ENCODE assay signal across 12 cellular contexts in the genomic region with DNA sequence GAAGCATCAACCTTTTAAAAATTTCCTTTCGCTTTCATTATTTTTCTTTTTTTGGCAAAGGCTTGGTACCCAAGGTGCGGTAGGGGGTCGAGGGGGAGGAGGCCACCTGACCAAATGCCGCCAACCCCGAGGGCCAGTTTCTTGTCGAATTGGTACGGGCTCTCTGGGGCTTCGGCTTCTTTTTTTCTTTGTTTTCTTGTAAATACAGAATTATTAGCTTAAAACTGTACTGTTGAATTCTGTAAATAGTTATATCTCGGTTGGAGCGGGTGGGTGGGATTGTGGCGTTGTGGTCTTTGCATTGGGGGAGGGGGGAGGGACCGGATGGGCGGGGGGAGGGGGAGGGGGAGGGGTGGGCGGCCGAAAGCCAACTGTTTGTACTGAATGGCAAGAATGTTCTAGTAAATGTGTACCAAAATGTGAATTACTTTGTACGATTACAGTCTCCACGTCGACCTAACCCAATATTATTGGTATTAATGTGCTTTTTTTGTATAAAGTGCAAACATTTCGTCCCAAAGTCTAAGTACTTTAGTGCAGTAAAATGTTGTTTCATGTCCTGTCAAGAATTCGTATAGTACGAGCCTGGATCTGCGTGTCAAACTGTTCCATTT. TPM values are rescaled to one million over a fixed set of nuclear protein-coding genes. Genes with fewer than 3 reads are reported as not detected.
DNase-seq lines count a peak whose midpoint lies in the region; ATAC-seq and TF ChIP-seq lines count a peak whose summit lies in the region.
"Had no signal": no experiment of that assay in that cellular context is flagged by ENCODE, and none has a peak within 500 bp of the region (broad histone marks: within the 10 kb centered on the region; RNA-seq: fewer than 3 reads in every experiment).

No MANE protein-coding gene starts in this region.

- no peaks in the 10 kb centered on the region for H4K20me1 ChIP-seq in MM.1S (ENCODE audit: insufficient read depth, low read length)

- H3K27ac ChIP-seq in CD8-positive, alpha-beta T cell (ENCODE audit: low read depth, low read length): no peak overlapping the region
- H3K27ac ChIP-seq in MM.1S (ENCODE audit: low read length) (no peak overlapping the region), dorsolateral prefrontal cortex (peak overlapping the region in 52 of 59 donors; percentile 2 to 99 (median 84)), RWPE1 (no peak overlapping the region)
- H3K27ac ChIP-seq: neutrophil had no signal

- H3K79me2 ChIP-seq in MM.1S (ENCODE audit: low read length): no peaks in the 10 kb centered on the region

- H2AFZ ChIP-seq in MM.1S (ENCODE audit: low read length): peak overlapping the region; percentile 53; the same call in 1 of the 2 replicates

- CTCF ChIA-PET in CD8-positive, alpha-beta T cell (lab: Charles Lee): no interaction called here
- CTCF ChIA-PET in RWPE1 (lab: Yijun Ruan, JAX): interaction anchor here (0.5 kb wide), 1 partner anchor 64 kb away, joined by 3 read pairs; no protein-coding TSS in a partner anchor

- DNase-seq in CD8-positive, alpha-beta T cell: no peak
- DNase-seq in MM.1S: peak; percentile 12
- no peak for DNase-seq in dorsolateral prefrontal cortex
- no peak for DNase-seq in NCI-H774 (lab: John Stamatoyannopoulos, UW)
- no peak for DNase-seq in RWPE1 (ENCODE audit: low spot score)
- no peak for DNase-seq in NCI-H2081 (lab: John Stamatoyannopoulos, UW)
- no peak for DNase-seq in NCI-H146 treated with DMSO at 0.1 percent for 48 hours (lab: John Stamatoyannopoulos, UW; ENCODE audit: unreplicated experiment)
- DNase-seq: activated naive CD4-positive, alpha-beta T cell; NCI-H446 had no signal

- no peak for TF ChIP-seq CTCF in CD8-positive, alpha-beta T cell (IDR thresholded peaks at IDR 0.05)
- TF ChIP-seq CTCF in MM.1S (IDR thresholded peaks at IDR 0.05; ENCODE audit: low read length): no peak
- no peak for TF ChIP-seq CTCF in dorsolateral prefrontal cortex (IDR thresholded peaks at IDR 0.05 in 54 of 56, conservative IDR thresholded peaks at IDR 0.05 in 2 of 56; ENCODE audit: low read depth in 1 of 56, partially characterized antibody in 56 of 56)
- no peak for TF ChIP-seq CTCF in nephron (IDR thresholded peaks at IDR 0.05; ENCODE audit: unreplicated experiment in 3 of 3)
- no peak for TF ChIP-seq CTCF in RWPE1 (conservative IDR thresholded peaks at IDR 0.05; ENCODE audit: low read depth)

- ATAC-seq in CD8-positive, alpha-beta T cell: no peak

- H3K4me3 ChIP-seq in CD8-positive, alpha-beta T cell (ENCODE audit: low read depth, low read length): peak overlapping the region; percentile 28
- H3K4me3 ChIP-seq in MM.1S (ENCODE audit: low read length): peak overlapping the region; percentile 33; the same call in 1 of the 2 replicates
- peak overlapping the region in 57 of 59 donors; percentile 10 to 80 (median 65) for H3K4me3 ChIP-seq in dorsolateral prefrontal cortex

- peak overlapping the region; percentile 74 for H3K4me3 Mint-ChIP-seq in CD8-positive, alpha-beta T cell
- peak overlapping the region; percentile 78 to 94 (median 87) for H3K4me3 Mint-ChIP-seq in nephron

- peaks cover 38% of the 10 kb centered on the region for H3K27me3 ChIP-seq in CD8-positive, alpha-beta T cell (ENCODE audit: insufficient read depth, low read length)
- no peaks in the 10 kb centered on the region for H3K27me3 ChIP-seq in MM.1S (replicated peaks; ENCODE audit: insufficient read depth, low read length)
- peaks cover 0 to 91% (median 51%) of the 10 kb centered on the region in 45 donors for H3K27me3 ChIP-seq in dorsolateral prefrontal cortex

- H3K9me2 ChIP-seq in MM.1S (replicated peaks; ENCODE audit: insufficient read depth, low read length): no peaks in the 10 kb centered on the region

- POLR2A ChIA-PET in CD8-positive, alpha-beta T cell (lab: Charles Lee): no interaction called here
- POLR2A ChIA-PET in RWPE1 (lab: Yijun Ruan, JAX; ENCODE audit: low non-redundant PET): no interaction called here

- intact Hi-C loops in CD8-positive, alpha-beta T cell (cut with DNase I, micrococcal nuclease): no loop called here
- intact Hi-C loops in dorsolateral prefrontal cortex (cut with DNase I): no loop called here

- H3K9me3 ChIP-seq in CD8-positive, alpha-beta T cell (ENCODE audit: low read length): no peaks in the 10 kb centered on the region
- H3K9me3 ChIP-seq in MM.1S (replicated peaks; ENCODE audit: insufficient read depth, low read length): no peaks in the 10 kb centered on the region

- peaks cover 14% of the 10 kb centered on the region for H3K9me3 Mint-ChIP-seq in CD8-positive, alpha-beta T cell
- H3K9me3 Mint-ChIP-seq in nephron: no peaks in the 10 kb centered on the region

- H3F3A ChIP-seq in MM.1S (ENCODE audit: insufficient read depth, low read length): no peaks in the 10 kb centered on the region

- H3K27ac Mint-ChIP-seq in CD8-positive, alpha-beta T cell: no peak overlapping the region
- peak overlapping the region; percentile 89 to 94 (median 93) for H3K27ac Mint-ChIP-seq in nephron

- H3K4me1 ChIP-seq in CD8-positive, alpha-beta T cell (ENCODE audit: insufficient read depth, low read length): peaks cover 25% of the 10 kb centered on the region
- peaks cover 1% of the 10 kb centered on the region; the same call in 1 of the 2 replicates for H3K4me1 ChIP-seq in MM.1S (ENCODE audit: low read length)

- peaks cover 77% of the 10 kb centered on the region for H3K27me3 Mint-ChIP-seq in CD8-positive, alpha-beta T cell (ENCODE audit: low read depth)
- peaks cover 97% of the 10 kb centered on the region for H3K27me3 Mint-ChIP-seq in nephron (ENCODE audit: low read depth)

- no peak overlapping the region for H3K9ac ChIP-seq in MM.1S (ENCODE audit: low read length)

- peaks cover 29% of the 10 kb centered on the region for H3K4me1 Mint-ChIP-seq in CD8-positive, alpha-beta T cell (ENCODE audit: low read depth)
- peaks cover 42% of the 10 kb centered on the region for H3K4me1 Mint-ChIP-seq in nephron

- peak overlapping the region; percentile 49; the same call in 1 of the 2 replicates for H3K4me2 ChIP-seq in MM.1S (ENCODE audit: low read depth, low read length)

- no peaks in the 10 kb centered on the region for H3K36me3 Mint-ChIP-seq in CD8-positive, alpha-beta T cell
- H3K36me3 Mint-ChIP-seq in nephron (ENCODE audit: low read depth): peaks cover 33% of the 10 kb centered on the region

- no peaks in the 10 kb centered on the region for H3K36me3 ChIP-seq in CD8-positive, alpha-beta T cell (ENCODE audit: insufficient read depth, low read length)
- H3K36me3 ChIP-seq in MM.1S (replicated peaks; ENCODE audit: insufficient read depth, low read length): no peaks in the 10 kb centered on the region
- H3K36me3 ChIP-seq: neutrophil had no signal

RNA-seq across cellular contexts. Expression of gene ZIC1, which starts 4.7 kb away (rescaled TPM):
- not detected for total RNA-seq in CD8-positive, alpha-beta T cell
- 100 to 1,000 TPM in 1 of 120 experiments, 10 to 100 TPM in 119; 17.4 to 211 (median 34.4) TPM for total RNA-seq in dorsolateral prefrontal cortex
- total RNA-seq: T-helper 1 cell treated with Interleukin-12 subunit alpha and Interleukin-12 subunit beta and Interleukin-4 antibody, amounts not matched to agents 30 ng/mL and 1 ng/mL, for 36 hours had no signal

RNA-seq across cellular contexts. Expression of gene ZIC4, which starts 7.5 kb away (rescaled TPM):
- total RNA-seq in CD8-positive, alpha-beta T cell: not detected
- 10 to 100 TPM in 8 of 120 experiments, 1 to 10 TPM in 112; 1.5 to 13.5 (median 4.8) TPM for total RNA-seq in dorsolateral prefrontal cortex
- total RNA-seq: T-helper 1 cell treated with Interleukin-12 subunit alpha and Interleukin-12 subunit beta and Interleukin-4 antibody, amounts not matched to agents 30 ng/mL and 1 ng/mL, for 36 hours had no signal

Comparison
In these comparisons a context has a peak if more than half of its experiments do, and no peak if none do; other contexts are left out.
1. H3K27ac ChIP-seq: peak in dorsolateral prefrontal cortex (52 of 59); none in CD8-positive, alpha-beta T cell (single experiment), MM.1S (single experiment) and RWPE1 (single experiment).
2. RNA of gene ZIC1, which starts 4.7 kb away (total RNA-seq): 17.4 to 211 TPM in dorsolateral prefrontal cortex; not detected in CD8-positive, alpha-beta T cell; every median in the first group is over 10 times any median in the second.
3. Peak in every context shown above with its lines, with median percentiles within 50 percentile points of each other: H3K4me3 ChIP-seq.